22 cellular contexts compared by ENCODE assay signal in genomic region chr20:49859011-49859410, GRCh38. TPM values are rescaled to one million over a fixed set of nuclear protein-coding genes. Genes with fewer than 3 reads are reported as not detected.
DNase-seq lines count a peak whose midpoint lies in the region; TF ChIP-seq lines count a peak whose summit lies in the region.
"Had no signal": no experiment of that assay in that cellular context is flagged by ENCODE, and none has a peak within 500 bp of the region (broad histone marks: within the 10 kb centered on the region; RNA-seq: fewer than 3 reads in every experiment).

No MANE protein-coding gene starts in this region.

- no peaks in the 10 kb centered on the region for H3K9me2 ChIP-seq in PC-9 (ENCODE audit: insufficient read depth)

- peaks cover 4 to 33% (median 21%) of the 10 kb centered on the region in 3 donors for H3K36me3 Mint-ChIP-seq in immature natural killer cell

- no peaks in the 10 kb centered on the region; the same call in 1 of the 2 replicates for H3K79me2 ChIP-seq in PC-9 (ENCODE audit: low read depth)

- no peak overlapping the region for H3K4me3 Mint-ChIP-seq in immature natural killer cell
- H3K4me3 Mint-ChIP-seq: B cell, CD14-positive monocyte had no signal

- CTCF ChIA-PET in PC-9 (lab: Charles Lee), result no interaction called here

- BruUV-seq in PC-9 (replicated peaks; lab: Mats Ljungman, UMichigan), result no TSS peak

- H4K20me1 ChIP-seq in PC-9 (ENCODE audit: insufficient read depth), result no peaks in the 10 kb centered on the region

- H3K4me2 ChIP-seq in PC-9, result peak overlapping the region; percentile 71
- H3K4me2 ChIP-seq: A549 had no signal

- H3K36me3 ChIP-seq in PC-9 (ENCODE audit: low read depth) (peaks cover 34% of the 10 kb centered on the region; the same call in 1 of the 2 replicates), tibial artery (peaks cover 14 to 26% (median 15%) of the 10 kb centered on the region in 3 donors), brain microvascular endothelial cell (replicated peaks) (no peaks in the 10 kb centered on the region)

- peak overlapping the region; percentile 79 for H3K27ac ChIP-seq in PC-9
- H3K27ac ChIP-seq in tibial artery, result peak overlapping the region; percentile 70 to 82
- no peak overlapping the region for H3K27ac ChIP-seq in brain microvascular endothelial cell
- H3K27ac ChIP-seq: A549, SK-N-MC had no signal

- H3K27ac Mint-ChIP-seq in immature natural killer cell, result no peak overlapping the region
- H3K27ac Mint-ChIP-seq: B cell had no signal

- TF ChIP-seq CTCF in PC-9 (conservative IDR thresholded peaks at IDR 0.05) (no peak), tibial artery (IDR thresholded peaks at IDR 0.05) (no peak), brain microvascular endothelial cell (IDR thresholded peaks at IDR 0.05; ENCODE audit: low read depth, low read length, missing control alignments) (no peak)

- no peaks in the 10 kb centered on the region for H3K9me3 Mint-ChIP-seq in immature natural killer cell
- H3K9me3 Mint-ChIP-seq: CD14-positive monocyte had no signal

- H3K27me3 Mint-ChIP-seq in immature natural killer cell (ENCODE audit: low read depth in 3 of 3), result no peaks in the 10 kb centered on the region
- H3K27me3 Mint-ChIP-seq: B cell had no signal

- no peaks in the 10 kb centered on the region for H3K27me3 ChIP-seq in PC-9 (ENCODE audit: insufficient read depth, low read depth)
- no peaks in the 10 kb centered on the region for H3K27me3 ChIP-seq in tibial artery
- H3K27me3 ChIP-seq in brain microvascular endothelial cell (replicated peaks), result no peaks in the 10 kb centered on the region

- POLR2A ChIA-PET in PC-9 (lab: Charles Lee; ENCODE audit: unreplicated experiment), result interaction anchor here (0.7 kb wide), 1 partner anchor 77 kb away, joined by 7 read pairs; no protein-coding TSS in a partner anchor

- H3K9me3 ChIP-seq in PC-9 (ENCODE audit: insufficient read depth, low read depth), result no peaks in the 10 kb centered on the region
- no peaks in the 10 kb centered on the region for H3K9me3 ChIP-seq in tibial artery
- H3K9me3 ChIP-seq: A549 had no signal

- peaks cover 38% of the 10 kb centered on the region for H3F3A ChIP-seq in PC-9 (ENCODE audit: insufficient read depth, low read depth)

- intact Hi-C loops in PC-9 (cut with micrococcal nuclease; ENCODE audit: unreplicated experiment), result no loop called here
- intact Hi-C loops in tibial artery (cut with DNase I; ENCODE audit: low total_unique reads), result loop anchor here (10.0 kb wide), 1 partner anchor 314 kb away; no protein-coding TSS in a partner anchor

- H2AFZ ChIP-seq in PC-9, result no peak overlapping the region

- no peak overlapping the region for H3K4me3 ChIP-seq in PC-9
- H3K4me3 ChIP-seq in tibial artery, result no peak overlapping the region
- H3K4me3 ChIP-seq in brain microvascular endothelial cell (ENCODE audit: low read depth, low read length), result no peak overlapping the region
- H3K4me3 ChIP-seq: A549, SK-N-MC had no signal

- H3K4me1 ChIP-seq in PC-9 (replicated peaks; ENCODE audit: insufficient read depth) (peaks cover 34% of the 10 kb centered on the region), tibial artery (peaks cover 0 to 34% (median 16%) of the 10 kb centered on the region in 4 donors)

- peaks cover 4 to 5% of the 10 kb centered on the region in 2 donors for H3K4me1 Mint-ChIP-seq in immature natural killer cell
- H3K4me1 Mint-ChIP-seq: B cell, CD14-positive monocyte had no signal

- in situ Hi-C loops in brain microvascular endothelial cell (cut with HindIII; ENCODE audit: low pct_ligation_motif_present, low sequenced_read_pairs), result no loop called here

- DNase-seq in PC-9, result no peak
- DNase-seq in cerebellar nuclear complex (lab: John Stamatoyannopoulos, UW), result peak; percentile 88 to 92
- DNase-seq in medulla oblongata (ENCODE audit: extremely low spot score), result peak; percentile 17
- no peak for DNase-seq in tibial artery
- DNase-seq in immature natural killer cell, result no peak
- no peak for DNase-seq in NCI-H2171 (lab: John Stamatoyannopoulos, UW)
- DNase-seq in brain microvascular endothelial cell, result no peak
- DNase-seq: DMS53, EL, H7, Karpas-422, NCI-H1694, NCI-H2081, NCI-H446, NCI-H526 treated with DMSO at 0.1 percent for 48 hours, PC-3, RPMI8226, SHP77 treated with DMSO at 0.1 percent for 48 hours had no signal

RNA-seq across cellular contexts. Expression of gene SLC9A8, which starts 46.4 kb away (rescaled TPM):
- total RNA-seq in PC-9 (2021), result 12.7 and 21.4 TPM in 2 replicates
- polyA plus RNA-seq in immature natural killer cell, result 1 to 10 TPM; 2.5 to 9.1 (median 3.2) TPM

RNA-seq across cellular contexts. Expression of gene SPATA2, which starts 56.3 kb away (rescaled TPM):
- total RNA-seq in PC-9 (2021), result 7.3 and 10.9 TPM in 2 replicates
- 1 to 10 TPM; 1.2 to 5.3 (median 2.2) TPM for polyA plus RNA-seq in immature natural killer cell

Comparison
In these comparisons a context has a peak if more than half of its experiments do, and no peak if none do; other contexts are left out.
1. DNase-seq: peak in cerebellar nuclear complex (2 of 2) and medulla oblongata (single experiment); none in PC-9 (0 of 2), tibial artery (0 of 2), immature natural killer cell (0 of 3), NCI-H2171 (single experiment) and brain microvascular endothelial cell (single experiment).